Comparison of ENCODE assay signal across 1 cellular context in genomic region chr6:2935566-2936291, GRCh38.
TF ChIP-seq lines count a peak whose summit lies in the region.

No MANE protein-coding gene starts in this region.

TF ChIP-seq in HEK293T, 16 proteins besides CTCF, POLR2A, EP300 and RAD21 (continued from another document):
- TF ChIP-seq TARDBP (IDR thresholded peaks at IDR 0.05) (no peak), ELF4 (IDR thresholded peaks at IDR 0.05) (no peak), BHLHE40 (IDR thresholded peaks at IDR 0.05; ENCODE audit: borderline replicate concordance) (no peak), PKNOX1 (IDR thresholded peaks at IDR 0.05) (no peak), SUZ12 (IDR thresholded peaks at IDR 0.05) (no peak), FOXA1 (IDR thresholded peaks at IDR 0.05) (no peak), ZNF384 (IDR thresholded peaks at IDR 0.05) (no peak), ARNT (IDR thresholded peaks at IDR 0.05) (no peak), SP1 (IDR thresholded peaks at IDR 0.05) (no peak)
